Comparison of ENCODE assay signal across 25 cellular contexts in the genomic region with DNA sequence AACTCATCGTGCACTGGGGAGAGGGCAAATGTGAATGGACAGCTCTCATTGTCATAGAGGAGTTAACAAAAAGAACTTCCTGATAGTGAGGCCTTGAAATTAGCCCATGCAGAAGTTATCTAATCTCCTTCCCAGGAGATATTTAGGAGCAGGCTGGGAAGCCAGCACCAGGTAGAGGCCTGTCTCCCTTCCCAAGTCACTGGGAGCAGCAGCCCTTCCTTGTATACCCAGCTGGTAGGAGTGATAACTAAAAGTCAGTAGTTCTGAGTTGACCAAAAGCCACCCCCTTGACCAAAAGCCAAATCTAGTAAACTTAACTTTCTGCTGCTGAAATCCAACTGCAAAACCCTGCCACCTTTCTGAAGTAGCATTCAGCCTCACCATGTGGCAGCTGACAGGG. TPM values are rescaled to one million over a fixed set of nuclear protein-coding genes. Genes with fewer than 3 reads are reported as not detected.
"Had no signal": no experiment of that assay in that cellular context is flagged by ENCODE, and none has a peak within 500 bp of the region (broad histone marks: within the 10 kb centered on the region; RNA-seq: fewer than 3 reads in every experiment).

No MANE protein-coding gene starts in this region.

- H3K27me3 ChIP-seq: SJCRH30 had no signal

- H3K27ac Mint-ChIP-seq: IgD-negative memory B cell had no signal

- H3K9ac ChIP-seq: KMS-11 had no signal

- H3K4me2 ChIP-seq: KMS-11 had no signal

- FAIRE-seq: HTR-8/SVneo, K562, RCC 7860 had no signal

- H3K27ac ChIP-seq: HL-60, KMS-11, SJCRH30 had no signal

- H3K4me3 Mint-ChIP-seq: IgD-negative memory B cell had no signal

- ATAC-seq: K562, SK-N-SH treated with all-trans-retinoic acid at 6 μM for 48 hours had no signal

- H3K27me3 Mint-ChIP-seq: IgD-negative memory B cell had no signal

- DNase-seq: Kasumi-1, NCI-H1092, NCI-H1105 treated with DMSO at 0.1 percent for 48 hours, NCI-H1417 treated with DMSO at 0.1 percent for 48 hours, NCI-H146, NCI-H1694 treated with DMSO at 0.1 percent for 48 hours, NCI-H1930, NCI-H2081, NCI-H2107, NCI-H226, NCI-H446, NCI-H510A, NCI-H524 treated with DMSO at 0.1 percent for 48 hours, NCI-H69, NCI-H774, RPMI8226, SHP77 treated with DMSO at 0.1 percent for 48 hours, SJCRH30 had no signal

- H3K9me3 Mint-ChIP-seq: IgD-negative memory B cell had no signal

- H3K4me1 ChIP-seq: SJCRH30 had no signal

- H3K4me3 ChIP-seq: K562, SJCRH30 had no signal

- H3K9me3 ChIP-seq: SJCRH30 had no signal

RNA-seq across cellular contexts. Expression of a gene that starts 26.3 kb away (rescaled TPM):
- polyA plus RNA-seq: IgD-negative memory B cell had no signal
